Comparison of ENCODE assay signal across 1 cellular context in genomic region chr13:54486421-54487166, GRCh38.
TF ChIP-seq lines count a peak whose summit lies in the region.

No MANE protein-coding gene starts in this region.

TF ChIP-seq in WTC11, 78 proteins besides CTCF, POLR2A, EP300 and RAD21 (continued from another document):
- TF ChIP-seq CBFB (CRISPR knock-in tag; IDR thresholded peaks at IDR 0.05; ENCODE audit: low read depth), result no peak
- no peak for TF ChIP-seq FOXP4 (CRISPR knock-in tag; IDR thresholded peaks at IDR 0.05)
- no peak for TF ChIP-seq USF2 (CRISPR knock-in tag; IDR thresholded peaks at IDR 0.05)
